Comparison of ENCODE assay signal across 2 cellular contexts in the genomic region with DNA sequence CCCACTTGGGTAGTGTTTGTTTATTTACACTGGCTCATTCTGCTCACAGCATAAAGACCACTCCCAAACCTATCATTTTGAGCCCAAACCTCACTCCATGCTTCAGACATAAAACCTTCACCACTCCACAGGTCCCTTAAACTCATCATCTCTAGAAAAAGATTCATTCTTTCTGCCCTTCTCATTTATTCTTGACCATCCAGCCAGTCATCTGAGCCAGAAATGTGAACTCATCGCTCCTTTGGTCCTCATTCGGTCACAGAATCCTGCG.
TF ChIP-seq lines count a peak whose summit lies in the region.

No MANE protein-coding gene starts in this region.

TF ChIP-seq in HEK293, 187 proteins besides CTCF, POLR2A, EP300 and RAD21 (continued from another document):
- TF ChIP-seq ZNF398 (tag by site-specific recombination; IDR thresholded peaks at IDR 0.05) (no peak), ZNF654 (tag by site-specific recombination; IDR thresholded peaks at IDR 0.05; ENCODE audit: low read depth) (no peak), ZNF639 (tag by site-specific recombination; IDR thresholded peaks at IDR 0.05) (no peak), ZNF843 (tag by site-specific recombination; IDR thresholded peaks at IDR 0.05) (no peak), ZNF488 (tag by site-specific recombination; IDR thresholded peaks at IDR 0.05) (no peak), ZNF670 (tag by site-specific recombination; IDR thresholded peaks at IDR 0.05; ENCODE audit: low read depth) (no peak), ZBTB20 (tag by site-specific recombination; IDR thresholded peaks at IDR 0.05) (no peak)

TF ChIP-seq in WTC11, 78 proteins besides CTCF, POLR2A, EP300 and RAD21 (continued from another document):
- TF ChIP-seq, protein P1, sequence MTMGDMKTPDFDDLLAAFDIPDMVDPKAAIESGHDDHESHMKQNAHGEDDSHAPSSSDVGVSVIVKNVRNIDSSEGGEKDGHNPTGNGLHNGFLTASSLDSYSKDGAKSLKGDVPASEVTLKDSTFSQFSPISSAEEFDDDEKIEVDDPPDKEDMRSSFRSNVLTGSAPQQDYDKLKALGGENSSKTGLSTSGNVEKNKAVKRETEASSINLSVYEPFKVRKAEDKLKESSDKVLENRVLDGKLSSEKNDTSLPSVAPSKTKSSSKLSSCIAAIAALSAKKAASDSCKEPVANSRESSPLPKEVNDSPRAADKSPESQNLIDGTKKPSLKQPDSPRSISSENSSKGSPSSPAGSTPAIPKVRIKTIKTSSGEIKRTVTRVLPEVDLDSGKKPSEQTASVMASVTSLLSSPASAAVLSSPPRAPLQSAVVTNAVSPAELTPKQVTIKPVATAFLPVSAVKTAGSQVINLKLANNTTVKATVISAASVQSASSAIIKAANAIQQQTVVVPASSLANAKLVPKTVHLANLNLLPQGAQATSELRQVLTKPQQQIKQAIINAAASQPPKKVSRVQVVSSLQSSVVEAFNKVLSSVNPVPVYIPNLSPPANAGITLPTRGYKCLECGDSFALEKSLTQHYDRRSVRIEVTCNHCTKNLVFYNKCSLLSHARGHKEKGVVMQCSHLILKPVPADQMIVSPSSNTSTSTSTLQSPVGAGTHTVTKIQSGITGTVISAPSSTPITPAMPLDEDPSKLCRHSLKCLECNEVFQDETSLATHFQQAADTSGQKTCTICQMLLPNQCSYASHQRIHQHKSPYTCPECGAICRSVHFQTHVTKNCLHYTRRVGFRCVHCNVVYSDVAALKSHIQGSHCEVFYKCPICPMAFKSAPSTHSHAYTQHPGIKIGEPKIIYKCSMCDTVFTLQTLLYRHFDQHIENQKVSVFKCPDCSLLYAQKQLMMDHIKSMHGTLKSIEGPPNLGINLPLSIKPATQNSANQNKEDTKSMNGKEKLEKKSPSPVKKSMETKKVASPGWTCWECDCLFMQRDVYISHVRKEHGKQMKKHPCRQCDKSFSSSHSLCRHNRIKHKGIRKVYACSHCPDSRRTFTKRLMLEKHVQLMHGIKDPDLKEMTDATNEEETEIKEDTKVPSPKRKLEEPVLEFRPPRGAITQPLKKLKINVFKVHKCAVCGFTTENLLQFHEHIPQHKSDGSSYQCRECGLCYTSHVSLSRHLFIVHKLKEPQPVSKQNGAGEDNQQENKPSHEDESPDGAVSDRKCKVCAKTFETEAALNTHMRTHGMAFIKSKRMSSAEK (CRISPR knock-in tag; IDR thresholded peaks at IDR 0.05; ENCODE audit: borderline replicate concordance) = no peak
- TF ChIP-seq NR1H2 (CRISPR knock-in tag; IDR thresholded peaks at IDR 0.05) (no peak), STAT6 (CRISPR knock-in tag; conservative IDR thresholded peaks at IDR 0.05; ENCODE audit: low read depth) (no peak), MLX (CRISPR knock-in tag; IDR thresholded peaks at IDR 0.05) (no peak), IRF2 (CRISPR knock-in tag; IDR thresholded peaks at IDR 0.05; ENCODE audit: borderline replicate concordance, low read depth) (no peak)
- TF ChIP-seq, protein P2, sequence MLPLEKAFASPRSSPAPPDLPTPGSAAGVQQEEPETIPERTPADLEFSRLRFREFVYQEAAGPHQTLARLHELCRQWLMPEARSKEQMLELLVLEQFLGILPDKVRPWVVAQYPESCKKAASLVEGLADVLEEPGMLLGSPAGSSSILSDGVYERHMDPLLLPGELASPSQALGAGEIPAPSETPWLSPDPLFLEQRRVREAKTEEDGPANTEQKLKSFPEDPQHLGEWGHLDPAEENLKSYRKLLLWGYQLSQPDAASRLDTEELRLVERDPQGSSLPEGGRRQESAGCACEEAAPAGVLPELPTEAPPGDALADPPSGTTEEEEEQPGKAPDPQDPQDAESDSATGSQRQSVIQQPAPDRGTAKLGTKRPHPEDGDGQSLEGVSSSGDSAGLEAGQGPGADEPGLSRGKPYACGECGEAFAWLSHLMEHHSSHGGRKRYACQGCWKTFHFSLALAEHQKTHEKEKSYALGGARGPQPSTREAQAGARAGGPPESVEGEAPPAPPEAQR (CRISPR knock-in tag; IDR thresholded peaks at IDR 0.05) = no peak
